1 cellular context compared by ENCODE assay signal in the genomic region with DNA sequence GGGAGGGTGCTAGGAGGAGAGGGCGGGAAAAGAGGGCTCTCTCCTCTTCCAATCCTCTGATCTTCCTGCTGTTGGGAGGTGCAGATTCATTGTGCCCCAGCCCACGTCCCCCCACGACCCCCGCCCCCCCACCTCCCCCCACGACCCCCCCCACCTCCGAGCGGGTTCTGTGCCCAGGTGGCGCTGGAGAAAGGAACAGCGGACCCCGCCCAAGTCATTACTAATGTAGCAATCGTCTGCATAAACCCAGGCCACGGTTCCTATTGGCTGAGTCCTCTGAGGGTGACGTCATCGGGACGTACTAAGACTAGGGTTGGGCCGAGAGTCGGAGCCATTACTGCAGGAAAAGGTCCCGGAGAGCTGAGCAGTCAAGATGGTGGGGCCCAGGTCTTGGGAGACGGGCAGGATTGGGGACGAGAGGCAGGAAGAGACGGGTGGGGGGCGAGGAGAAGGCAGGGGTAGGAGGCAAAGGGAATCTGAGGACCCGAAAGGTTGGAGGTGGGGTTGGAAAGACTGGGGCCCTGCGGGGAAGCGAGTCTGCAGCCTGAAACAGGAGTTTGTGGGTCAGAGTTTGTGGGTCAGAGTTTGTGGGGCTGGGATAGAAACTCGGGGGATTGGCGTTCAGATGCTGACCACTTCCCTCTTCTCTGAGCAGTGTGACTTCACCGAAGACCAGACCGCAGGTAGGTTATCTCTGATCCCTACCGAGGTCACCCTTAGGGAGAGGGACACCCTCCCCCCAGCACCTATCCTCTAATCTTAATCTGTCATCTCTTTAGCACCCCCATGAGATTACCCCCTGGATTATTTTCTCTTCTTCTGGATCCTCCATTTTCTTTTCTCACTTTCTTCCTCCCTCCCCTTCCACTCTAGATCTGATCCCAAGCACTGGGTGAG.
A peak's percentile ranks its signal among the peaks of the same experiment; 100 is the strongest.
TF ChIP-seq lines count a peak whose summit lies in the region.

A gene (plus strand): TSS at position 331 of the 897 bp plus-strand sequence. CDS start 43 bp downstream, at position 374.

TF ChIP-seq in K562, 482 proteins besides CTCF, POLR2A, EP300 and RAD21 (continued from another document and continues in another):
- peak; percentile 97 for TF ChIP-seq POLR2H (tag; IDR thresholded peaks at IDR 0.05; ENCODE audit: low read depth)
- TF ChIP-seq, protein P1, sequence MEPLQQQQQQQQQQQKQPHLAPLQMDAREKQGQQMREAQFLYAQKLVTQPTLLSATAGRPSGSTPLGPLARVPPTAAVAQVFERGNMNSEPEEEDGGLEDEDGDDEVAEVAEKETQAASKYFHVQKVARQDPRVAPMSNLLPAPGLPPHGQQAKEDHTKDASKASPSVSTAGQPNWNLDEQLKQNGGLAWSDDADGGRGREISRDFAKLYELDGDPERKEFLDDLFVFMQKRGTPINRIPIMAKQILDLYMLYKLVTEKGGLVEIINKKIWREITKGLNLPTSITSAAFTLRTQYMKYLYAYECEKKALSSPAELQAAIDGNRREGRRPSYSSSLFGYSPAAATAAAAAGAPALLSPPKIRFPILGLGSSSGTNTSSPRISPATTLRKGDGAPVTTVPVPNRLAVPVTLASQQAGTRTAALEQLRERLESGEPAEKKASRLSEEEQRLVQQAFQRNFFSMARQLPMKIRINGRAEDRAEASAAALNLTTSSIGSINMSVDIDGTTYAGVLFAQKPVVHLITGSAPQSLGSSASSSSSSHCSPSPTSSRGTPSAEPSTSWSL (CRISPR knock-in tag; IDR thresholded peaks at IDR 0.05; ENCODE audit: borderline replicate concordance): no peak
- peak; percentile 66 to 67 for TF ChIP-seq MAZ (CRISPR knock-in tag; conservative IDR thresholded peaks at IDR 0.05 in 1 of 2, IDR thresholded peaks at IDR 0.05 in 1 of 2)
- TF ChIP-seq, protein P2, sequence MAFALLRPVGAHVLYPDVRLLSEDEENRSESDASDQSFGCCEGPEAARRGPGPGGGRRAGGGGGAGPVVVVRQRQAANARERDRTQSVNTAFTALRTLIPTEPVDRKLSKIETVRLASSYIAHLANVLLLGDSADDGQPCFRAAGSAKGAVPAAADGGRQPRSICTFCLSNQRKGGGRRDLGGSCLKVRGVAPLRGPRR (CRISPR knock-in tag; IDR thresholded peaks at IDR 0.05): 0 out of 2 replicates have a peak, but pooled peaks have one; percentile 13
- TF ChIP-seq, protein P3, sequence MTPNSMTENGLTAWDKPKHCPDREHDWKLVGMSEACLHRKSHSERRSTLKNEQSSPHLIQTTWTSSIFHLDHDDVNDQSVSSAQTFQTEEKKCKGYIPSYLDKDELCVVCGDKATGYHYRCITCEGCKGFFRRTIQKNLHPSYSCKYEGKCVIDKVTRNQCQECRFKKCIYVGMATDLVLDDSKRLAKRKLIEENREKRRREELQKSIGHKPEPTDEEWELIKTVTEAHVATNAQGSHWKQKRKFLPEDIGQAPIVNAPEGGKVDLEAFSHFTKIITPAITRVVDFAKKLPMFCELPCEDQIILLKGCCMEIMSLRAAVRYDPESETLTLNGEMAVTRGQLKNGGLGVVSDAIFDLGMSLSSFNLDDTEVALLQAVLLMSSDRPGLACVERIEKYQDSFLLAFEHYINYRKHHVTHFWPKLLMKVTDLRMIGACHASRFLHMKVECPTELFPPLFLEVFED (CRISPR knock-in tag; conservative IDR thresholded peaks at IDR 0.05): peak; percentile 99
- TF ChIP-seq STAG1 (CRISPR knock-in tag; IDR thresholded peaks at IDR 0.05; ENCODE audit: borderline replicate concordance): no peak
- TF ChIP-seq SMARCB1 (IDR thresholded peaks at IDR 0.05; ENCODE audit: insufficient read length, low read depth): no peak
- TF ChIP-seq HNRNPUL1 (IDR thresholded peaks at IDR 0.05; ENCODE audit: low read length): no peak
- TF ChIP-seq ZNF121 (CRISPR knock-in tag; conservative IDR thresholded peaks at IDR 0.05): no peak
- peak; percentile 76 for TF ChIP-seq SMAD1 (IDR thresholded peaks at IDR 0.05; ENCODE audit: low read depth, low read length, partially characterized antibody)
- TF ChIP-seq POLR2AphosphoS2 (IDR thresholded peaks at IDR 0.05; ENCODE audit: low read length): peak; percentile 96
- 0 out of 2 replicates have a peak, but pooled peaks have one; percentile 29 for TF ChIP-seq TCFL5 (CRISPR knock-in tag; conservative IDR thresholded peaks at IDR 0.05)
- TF ChIP-seq BRF1 (IDR thresholded peaks at IDR 0.05; ENCODE audit: borderline replicate concordance, extremely low read depth, insufficient read length): no peak
- no peak for TF ChIP-seq ZNF282 (CRISPR knock-in tag; IDR thresholded peaks at IDR 0.05)
- TF ChIP-seq, protein P4, sequence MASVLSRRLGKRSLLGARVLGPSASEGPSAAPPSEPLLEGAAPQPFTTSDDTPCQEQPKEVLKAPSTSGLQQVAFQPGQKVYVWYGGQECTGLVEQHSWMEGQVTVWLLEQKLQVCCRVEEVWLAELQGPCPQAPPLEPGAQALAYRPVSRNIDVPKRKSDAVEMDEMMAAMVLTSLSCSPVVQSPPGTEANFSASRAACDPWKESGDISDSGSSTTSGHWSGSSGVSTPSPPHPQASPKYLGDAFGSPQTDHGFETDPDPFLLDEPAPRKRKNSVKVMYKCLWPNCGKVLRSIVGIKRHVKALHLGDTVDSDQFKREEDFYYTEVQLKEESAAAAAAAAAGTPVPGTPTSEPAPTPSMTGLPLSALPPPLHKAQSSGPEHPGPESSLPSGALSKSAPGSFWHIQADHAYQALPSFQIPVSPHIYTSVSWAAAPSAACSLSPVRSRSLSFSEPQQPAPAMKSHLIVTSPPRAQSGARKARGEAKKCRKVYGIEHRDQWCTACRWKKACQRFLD (CRISPR knock-in tag; IDR thresholded peaks at IDR 0.05): peak; percentile 79
- TF ChIP-seq NFRKB (IDR thresholded peaks at IDR 0.05; ENCODE audit: low read depth): peak; percentile 95
- no peak for TF ChIP-seq HNRNPH1 (optimal IDR thresholded peaks at IDR 0.05; ENCODE audit: low read depth, low read length)
- TF ChIP-seq, protein P5, sequence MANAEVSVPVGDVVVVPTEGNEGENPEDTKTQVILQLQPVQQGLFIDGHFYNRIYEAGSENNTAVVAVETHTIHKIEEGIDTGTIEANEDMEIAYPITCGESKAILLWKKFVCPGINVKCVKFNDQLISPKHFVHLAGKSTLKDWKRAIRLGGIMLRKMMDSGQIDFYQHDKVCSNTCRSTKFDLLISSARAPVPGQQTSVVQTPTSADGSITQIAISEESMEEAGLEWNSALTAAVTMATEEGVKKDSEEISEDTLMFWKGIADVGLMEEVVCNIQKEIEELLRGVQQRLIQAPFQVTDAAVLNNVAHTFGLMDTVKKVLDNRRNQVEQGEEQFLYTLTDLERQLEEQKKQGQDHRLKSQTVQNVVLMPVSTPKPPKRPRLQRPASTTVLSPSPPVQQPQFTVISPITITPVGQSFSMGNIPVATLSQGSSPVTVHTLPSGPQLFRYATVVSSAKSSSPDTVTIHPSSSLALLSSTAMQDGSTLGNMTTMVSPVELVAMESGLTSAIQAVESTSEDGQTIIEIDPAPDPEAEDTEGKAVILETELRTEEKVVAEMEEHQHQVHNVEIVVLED (CRISPR knock-in tag; IDR thresholded peaks at IDR 0.05): peak; percentile 48; the same call in 1 of the 2 replicates
- TF ChIP-seq, protein P6, sequence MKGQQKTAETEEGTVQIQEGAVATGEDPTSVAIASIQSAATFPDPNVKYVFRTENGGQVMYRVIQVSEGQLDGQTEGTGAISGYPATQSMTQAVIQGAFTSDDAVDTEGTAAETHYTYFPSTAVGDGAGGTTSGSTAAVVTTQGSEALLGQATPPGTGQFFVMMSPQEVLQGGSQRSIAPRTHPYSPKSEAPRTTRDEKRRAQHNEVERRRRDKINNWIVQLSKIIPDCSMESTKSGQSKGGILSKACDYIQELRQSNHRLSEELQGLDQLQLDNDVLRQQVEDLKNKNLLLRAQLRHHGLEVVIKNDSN (CRISPR knock-in tag; IDR thresholded peaks at IDR 0.05): 0 out of 2 replicates have a peak, but pooled peaks have one; percentile 46
- TF ChIP-seq SIN3A (IDR thresholded peaks at IDR 0.05; ENCODE audit: borderline replicate concordance in 2 of 2, control insufficient read depth in 1 of 2, low read depth in 2 of 2, low read length in 2 of 2): peak; percentile 32 to 34; a peak in 1 of 4 replicates
- TF ChIP-seq ZFP36 (IDR thresholded peaks at IDR 0.05; ENCODE audit: low read depth, low read length, partially characterized antibody): no peak
- TF ChIP-seq JUNB (CRISPR knock-in tag; conservative IDR thresholded peaks at IDR 0.05): peak; percentile 99
- no peak for TF ChIP-seq TCF3 (CRISPR knock-in tag; IDR thresholded peaks at IDR 0.05)
- TF ChIP-seq SIRT6 (IDR thresholded peaks at IDR 0.05; ENCODE audit: low read depth, low read length): no peak
- TF ChIP-seq, protein P7, sequence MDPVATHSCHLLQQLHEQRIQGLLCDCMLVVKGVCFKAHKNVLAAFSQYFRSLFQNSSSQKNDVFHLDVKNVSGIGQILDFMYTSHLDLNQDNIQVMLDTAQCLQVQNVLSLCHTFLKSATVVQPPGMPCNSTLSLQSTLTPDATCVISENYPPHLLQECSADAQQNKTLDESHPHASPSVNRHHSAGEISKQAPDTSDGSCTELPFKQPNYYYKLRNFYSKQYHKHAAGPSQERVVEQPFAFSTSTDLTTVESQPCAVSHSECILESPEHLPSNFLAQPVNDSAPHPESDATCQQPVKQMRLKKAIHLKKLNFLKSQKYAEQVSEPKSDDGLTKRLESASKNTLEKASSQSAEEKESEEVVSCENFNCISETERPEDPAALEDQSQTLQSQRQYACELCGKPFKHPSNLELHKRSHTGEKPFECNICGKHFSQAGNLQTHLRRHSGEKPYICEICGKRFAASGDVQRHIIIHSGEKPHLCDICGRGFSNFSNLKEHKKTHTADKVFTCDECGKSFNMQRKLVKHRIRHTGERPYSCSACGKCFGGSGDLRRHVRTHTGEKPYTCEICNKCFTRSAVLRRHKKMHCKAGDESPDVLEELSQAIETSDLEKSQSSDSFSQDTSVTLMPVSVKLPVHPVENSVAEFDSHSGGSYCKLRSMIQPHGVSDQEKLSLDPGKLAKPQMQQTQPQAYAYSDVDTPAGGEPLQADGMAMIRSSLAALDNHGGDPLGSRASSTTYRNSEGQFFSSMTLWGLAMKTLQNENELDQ (CRISPR knock-in tag; IDR thresholded peaks at IDR 0.05; ENCODE audit: borderline replicate concordance): peak; percentile 95
- no peak for TF ChIP-seq HDAC6 (IDR thresholded peaks at IDR 0.05; ENCODE audit: low read depth, low read length)
- peak; percentile 58 for TF ChIP-seq SMAD4 (CRISPR knock-in tag; conservative IDR thresholded peaks at IDR 0.05)
- TF ChIP-seq KAT7 (CRISPR knock-in tag; IDR thresholded peaks at IDR 0.05; ENCODE audit: borderline replicate concordance): no peak
- TF ChIP-seq, protein P8, sequence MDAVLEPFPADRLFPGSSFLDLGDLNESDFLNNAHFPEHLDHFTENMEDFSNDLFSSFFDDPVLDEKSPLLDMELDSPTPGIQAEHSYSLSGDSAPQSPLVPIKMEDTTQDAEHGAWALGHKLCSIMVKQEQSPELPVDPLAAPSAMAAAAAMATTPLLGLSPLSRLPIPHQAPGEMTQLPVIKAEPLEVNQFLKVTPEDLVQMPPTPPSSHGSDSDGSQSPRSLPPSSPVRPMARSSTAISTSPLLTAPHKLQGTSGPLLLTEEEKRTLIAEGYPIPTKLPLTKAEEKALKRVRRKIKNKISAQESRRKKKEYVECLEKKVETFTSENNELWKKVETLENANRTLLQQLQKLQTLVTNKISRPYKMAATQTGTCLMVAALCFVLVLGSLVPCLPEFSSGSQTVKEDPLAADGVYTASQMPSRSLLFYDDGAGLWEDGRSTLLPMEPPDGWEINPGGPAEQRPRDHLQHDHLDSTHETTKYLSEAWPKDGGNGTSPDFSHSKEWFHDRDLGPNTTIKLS (IDR thresholded peaks at IDR 0.05; ENCODE audit: borderline replicate concordance, low read depth): 0 out of 2 replicates have a peak, but pooled peaks have one; percentile 20
- no peak for TF ChIP-seq L3MBTL2 (IDR thresholded peaks at IDR 0.05)
- peak; percentile 94 for TF ChIP-seq ERF (CRISPR knock-in tag; IDR thresholded peaks at IDR 0.05)
- peak; percentile 36 for TF ChIP-seq CXXC5 (CRISPR knock-in tag; IDR thresholded peaks at IDR 0.05)
- 0 out of 2 replicates have a peak, but pooled peaks have one; percentile 11 for TF ChIP-seq ARID2 (IDR thresholded peaks at IDR 0.05)
- TF ChIP-seq ZNF717 (CRISPR knock-in tag; IDR thresholded peaks at IDR 0.05): 0 out of 2 replicates have a peak, but pooled peaks have one; percentile 41
- peak; percentile 18; the same call in 1 of the 2 replicates for TF ChIP-seq MYC (IDR thresholded peaks at IDR 0.05; ENCODE audit: low read depth, low read length)
- TF ChIP-seq MYC (CRISPR knock-in tag; IDR thresholded peaks at IDR 0.05; ENCODE audit: borderline replicate concordance, low read depth): peak; percentile 59; the same call in 1 of the 2 replicates
- peak; percentile 95 for TF ChIP-seq NBN (IDR thresholded peaks at IDR 0.05; ENCODE audit: low read depth)
- TF ChIP-seq ZBTB17 (CRISPR knock-in tag; IDR thresholded peaks at IDR 0.05): peak; percentile 83; the same call in 1 of the 2 replicates
- peak; percentile 69; the same call in 1 of the 2 replicates for TF ChIP-seq CTBP1 (IDR thresholded peaks at IDR 0.05; ENCODE audit: borderline replicate concordance)
- 0 out of 2 replicates have a peak, but pooled peaks have one; percentile 75 for TF ChIP-seq CHCHD3 (CRISPR knock-in tag; IDR thresholded peaks at IDR 0.05)
- peak; percentile 85 for TF ChIP-seq PML (IDR thresholded peaks at IDR 0.05; ENCODE audit: low read length)
- TF ChIP-seq, protein P9, sequence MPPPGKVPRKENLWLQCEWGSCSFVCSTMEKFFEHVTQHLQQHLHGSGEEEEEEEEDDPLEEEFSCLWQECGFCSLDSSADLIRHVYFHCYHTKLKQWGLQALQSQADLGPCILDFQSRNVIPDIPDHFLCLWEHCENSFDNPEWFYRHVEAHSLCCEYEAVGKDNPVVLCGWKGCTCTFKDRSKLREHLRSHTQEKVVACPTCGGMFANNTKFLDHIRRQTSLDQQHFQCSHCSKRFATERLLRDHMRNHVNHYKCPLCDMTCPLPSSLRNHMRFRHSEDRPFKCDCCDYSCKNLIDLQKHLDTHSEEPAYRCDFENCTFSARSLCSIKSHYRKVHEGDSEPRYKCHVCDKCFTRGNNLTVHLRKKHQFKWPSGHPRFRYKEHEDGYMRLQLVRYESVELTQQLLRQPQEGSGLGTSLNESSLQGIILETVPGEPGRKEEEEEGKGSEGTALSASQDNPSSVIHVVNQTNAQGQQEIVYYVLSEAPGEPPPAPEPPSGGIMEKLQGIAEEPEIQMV (tag; conservative IDR thresholded peaks at IDR 0.05; ENCODE audit: low read depth): no peak
- TF ChIP-seq BCL6 (CRISPR knock-in tag; IDR thresholded peaks at IDR 0.05): 0 out of 2 replicates have a peak, but pooled peaks have one; percentile 31
- TF ChIP-seq, protein P10, sequence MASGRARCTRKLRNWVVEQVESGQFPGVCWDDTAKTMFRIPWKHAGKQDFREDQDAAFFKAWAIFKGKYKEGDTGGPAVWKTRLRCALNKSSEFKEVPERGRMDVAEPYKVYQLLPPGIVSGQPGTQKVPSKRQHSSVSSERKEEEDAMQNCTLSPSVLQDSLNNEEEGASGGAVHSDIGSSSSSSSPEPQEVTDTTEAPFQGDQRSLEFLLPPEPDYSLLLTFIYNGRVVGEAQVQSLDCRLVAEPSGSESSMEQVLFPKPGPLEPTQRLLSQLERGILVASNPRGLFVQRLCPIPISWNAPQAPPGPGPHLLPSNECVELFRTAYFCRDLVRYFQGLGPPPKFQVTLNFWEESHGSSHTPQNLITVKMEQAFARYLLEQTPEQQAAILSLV (tag; IDR thresholded peaks at IDR 0.05): 0 out of 2 replicates have a peak, but pooled peaks have one; percentile 16
- TF ChIP-seq FOXJ2 (tag; IDR thresholded peaks at IDR 0.05): 0 out of 2 replicates have a peak, but pooled peaks have one; percentile 40
- TF ChIP-seq ZNF239 (CRISPR knock-in tag; IDR thresholded peaks at IDR 0.05): peak; percentile 12; the same call in 1 of the 2 replicates
- TF ChIP-seq MXI1 (IDR thresholded peaks at IDR 0.05; ENCODE audit: low read depth, low read length): no peak
